ENCODE assay signal across 1 cellular context in genomic region chr4:132332932-132333722, GRCh38.
TF ChIP-seq lines count a peak whose summit lies in the region.

No MANE protein-coding gene starts in this region.

TF ChIP-seq in GM12878, 131 proteins besides CTCF, POLR2A, EP300 and RAD21 (continued from another document):
- TF ChIP-seq, protein P1, sequence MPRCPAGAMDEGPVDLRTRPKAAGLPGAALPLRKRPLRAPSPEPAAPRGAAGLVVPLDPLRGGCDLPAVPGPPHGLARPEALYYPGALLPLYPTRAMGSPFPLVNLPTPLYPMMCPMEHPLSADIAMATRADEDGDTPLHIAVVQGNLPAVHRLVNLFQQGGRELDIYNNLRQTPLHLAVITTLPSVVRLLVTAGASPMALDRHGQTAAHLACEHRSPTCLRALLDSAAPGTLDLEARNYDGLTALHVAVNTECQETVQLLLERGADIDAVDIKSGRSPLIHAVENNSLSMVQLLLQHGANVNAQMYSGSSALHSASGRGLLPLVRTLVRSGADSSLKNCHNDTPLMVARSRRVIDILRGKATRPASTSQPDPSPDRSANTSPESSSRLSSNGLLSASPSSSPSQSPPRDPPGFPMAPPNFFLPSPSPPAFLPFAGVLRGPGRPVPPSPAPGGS (IDR thresholded peaks at IDR 0.05; ENCODE audit: borderline replicate concordance, insufficient read depth, low read depth, low read length, poor library complexity, severe bottlenecking), result no peak
- no peak for TF ChIP-seq STAT1 (conservative IDR thresholded peaks at IDR 0.05)
